ENCODE assay signal across 1 cellular context in the genomic region with DNA sequence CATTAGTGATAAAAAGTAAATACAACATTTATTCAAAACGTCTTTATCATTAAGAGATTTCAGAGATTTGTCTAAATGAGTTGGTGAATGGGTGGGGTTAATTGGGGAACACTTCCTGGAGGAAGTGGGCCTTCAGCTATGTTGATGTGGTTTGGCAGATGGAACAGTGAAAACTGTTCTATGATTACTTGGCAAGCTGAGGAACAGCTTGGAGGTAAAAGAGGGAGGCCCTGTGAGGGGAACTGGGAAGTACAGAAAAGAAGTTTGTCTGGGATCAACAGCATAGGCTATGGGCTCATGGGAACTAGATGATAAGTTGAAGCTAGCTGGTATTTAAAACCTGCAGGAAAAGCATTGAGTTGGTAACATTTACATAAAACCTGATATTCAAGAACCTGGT.
TF ChIP-seq lines count a peak whose summit lies in the region.

No MANE protein-coding gene starts in this region.

TF ChIP-seq in IMR-90, 13 proteins besides CTCF, POLR2A, EP300 and RAD21:
- TF ChIP-seq MAZ (IDR thresholded peaks at IDR 0.05; ENCODE audit: borderline replicate concordance, low read depth, low read length) (no peak), CEBPB (IDR thresholded peaks at IDR 0.05; ENCODE audit: low read depth, low read length) (no peak), CHD1 (IDR thresholded peaks at IDR 0.05; ENCODE audit: low read depth, low read length) (no peak), BHLHE40 (IDR thresholded peaks at IDR 0.05; ENCODE audit: low read depth, low read length) (no peak), MXI1 (IDR thresholded peaks at IDR 0.05; ENCODE audit: borderline replicate concordance, low read depth, low read length) (no peak), MAFK (IDR thresholded peaks at IDR 0.05; ENCODE audit: low read depth, low read length) (no peak), USF2 (IDR thresholded peaks at IDR 0.05; ENCODE audit: low read depth, low read length) (no peak), RFX5 (IDR thresholded peaks at IDR 0.05; ENCODE audit: low read depth, low read length) (no peak), RCOR1 (IDR thresholded peaks at IDR 0.05; ENCODE audit: insufficient replicate concordance, low read length) (no peak), SMC3 (IDR thresholded peaks at IDR 0.05; ENCODE audit: low read depth, low read length) (no peak), FOS (IDR thresholded peaks at IDR 0.05; ENCODE audit: low read depth, low read length) (no peak), NFE2L2 (IDR thresholded peaks at IDR 0.05; ENCODE audit: low read depth, low read length) (no peak)
- TF ChIP-seq, protein P1, sequence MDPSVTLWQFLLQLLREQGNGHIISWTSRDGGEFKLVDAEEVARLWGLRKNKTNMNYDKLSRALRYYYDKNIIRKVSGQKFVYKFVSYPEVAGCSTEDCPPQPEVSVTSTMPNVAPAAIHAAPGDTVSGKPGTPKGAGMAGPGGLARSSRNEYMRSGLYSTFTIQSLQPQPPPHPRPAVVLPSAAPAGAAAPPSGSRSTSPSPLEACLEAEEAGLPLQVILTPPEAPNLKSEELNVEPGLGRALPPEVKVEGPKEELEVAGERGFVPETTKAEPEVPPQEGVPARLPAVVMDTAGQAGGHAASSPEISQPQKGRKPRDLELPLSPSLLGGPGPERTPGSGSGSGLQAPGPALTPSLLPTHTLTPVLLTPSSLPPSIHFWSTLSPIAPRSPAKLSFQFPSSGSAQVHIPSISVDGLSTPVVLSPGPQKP (IDR thresholded peaks at IDR 0.05; ENCODE audit: borderline replicate concordance, low read depth, low read length) = no peak
